In the genomic region with DNA sequence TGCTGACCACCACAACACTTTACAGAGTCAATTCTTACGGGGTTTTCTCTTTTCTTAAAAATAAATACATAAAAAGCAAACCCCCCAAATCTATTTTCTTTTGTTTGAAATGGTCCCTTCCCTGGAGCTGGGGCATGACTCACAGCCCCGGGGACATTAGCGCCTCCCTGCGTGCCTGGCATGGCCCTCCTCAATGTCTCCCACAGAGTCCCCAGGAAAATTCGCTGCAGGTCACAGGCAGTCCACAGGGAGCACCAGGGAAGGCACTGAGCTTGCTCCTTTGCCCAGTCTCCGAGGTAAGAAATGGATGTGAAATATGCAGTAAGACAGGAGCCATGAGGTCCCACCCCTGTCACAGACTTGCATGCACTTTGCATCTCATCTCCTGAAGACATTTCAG, we compare ENCODE assay signal across 19 cellular contexts.
DNase-seq lines count a peak whose midpoint lies in the region; ATAC-seq and TF ChIP-seq lines count a peak whose summit lies in the region.
"Had no signal": no experiment of that assay in that cellular context is flagged by ENCODE, and none has a peak within 500 bp of the region (broad histone marks: within the 10 kb centered on the region; RNA-seq: fewer than 3 reads in every experiment).

No MANE protein-coding gene starts in this region.

- no peak overlapping the region for H3K18ac ChIP-seq in mesendoderm (ENCODE audit: low read length)

- no peaks in the 10 kb centered on the region for H3K36me3 Mint-ChIP-seq in activated CD4-positive, alpha-beta memory T cell treated with anti-CD3 and anti-CD28 coated beads for 36 hours
- H3K36me3 Mint-ChIP-seq in activated CD4-positive, alpha-beta memory T cell treated with anti-CD3 and anti-CD28 coated beads, Interleukin-2, amount 10 ng/mL, durations not matched to agents 7 days and 5 days (ENCODE audit: low read depth), result no peaks in the 10 kb centered on the region
- H3K36me3 Mint-ChIP-seq in WTC11, result peaks cover 60% of the 10 kb centered on the region
- peaks cover 53% of the 10 kb centered on the region for H3K36me3 Mint-ChIP-seq in progenitor cell of endocrine pancreas (ENCODE audit: insufficient read depth)
- H3K36me3 Mint-ChIP-seq: CD14-positive monocyte had no signal

- H3K4me1 Mint-ChIP-seq in activated CD4-positive, alpha-beta memory T cell treated with anti-CD3 and anti-CD28 coated beads for 36 hours (ENCODE audit: low read depth), result no peaks in the 10 kb centered on the region
- no peaks in the 10 kb centered on the region for H3K4me1 Mint-ChIP-seq in activated CD4-positive, alpha-beta memory T cell treated with anti-CD3 and anti-CD28 coated beads, Interleukin-2, amount 10 ng/mL, durations not matched to agents 7 days and 5 days
- H3K4me1 Mint-ChIP-seq in WTC11 (peaks cover 6% of the 10 kb centered on the region), progenitor cell of endocrine pancreas (ENCODE audit: low read depth) (no peaks in the 10 kb centered on the region)
- H3K4me1 Mint-ChIP-seq: B cell, CD14-positive monocyte had no signal

- H3K27ac ChIP-seq in mesendoderm (ENCODE audit: low read depth, low read length), result no peak overlapping the region
- no peak overlapping the region for H3K27ac ChIP-seq in tibial artery
- H3K27ac ChIP-seq: 22Rv1, BLaER1 had no signal

- CTCF ChIA-PET in activated CD4-positive, alpha-beta memory T cell treated with anti-CD3 and anti-CD28 coated beads for 36 hours (lab: Charles Lee), result no interaction called here
- CTCF ChIA-PET in activated CD4-positive, alpha-beta memory T cell treated with anti-CD3 and anti-CD28 coated beads, Interleukin-2, amount 10 ng/mL, durations not matched to agents 7 days and 5 days (lab: Charles Lee), result no interaction called here
- CTCF ChIA-PET in WTC11 (lab: Charles Lee), result no interaction called here

- H4K5ac ChIP-seq in mesendoderm (ENCODE audit: low read length), result no peak overlapping the region

- no peaks in the 10 kb centered on the region for H3K27me3 Mint-ChIP-seq in activated CD4-positive, alpha-beta memory T cell treated with anti-CD3 and anti-CD28 coated beads for 36 hours
- H3K27me3 Mint-ChIP-seq in activated CD4-positive, alpha-beta memory T cell treated with anti-CD3 and anti-CD28 coated beads, Interleukin-2, amount 10 ng/mL, durations not matched to agents 7 days and 5 days, result no peaks in the 10 kb centered on the region
- no peaks in the 10 kb centered on the region for H3K27me3 Mint-ChIP-seq in WTC11 (ENCODE audit: low read depth)
- H3K27me3 Mint-ChIP-seq in progenitor cell of endocrine pancreas, result no peaks in the 10 kb centered on the region
- H3K27me3 Mint-ChIP-seq: B cell; CD4-positive, alpha-beta T cell had no signal

- H3K4me3 Mint-ChIP-seq in activated CD4-positive, alpha-beta memory T cell treated with anti-CD3 and anti-CD28 coated beads for 36 hours, result no peak overlapping the region
- H3K4me3 Mint-ChIP-seq in activated CD4-positive, alpha-beta memory T cell treated with anti-CD3 and anti-CD28 coated beads, Interleukin-2, amount 10 ng/mL, durations not matched to agents 7 days and 5 days, result no peak overlapping the region
- no peak overlapping the region for H3K4me3 Mint-ChIP-seq in WTC11
- no peak overlapping the region for H3K4me3 Mint-ChIP-seq in progenitor cell of endocrine pancreas (ENCODE audit: low read depth)
- H3K4me3 Mint-ChIP-seq: B cell; CD14-positive monocyte; CD4-positive, alpha-beta T cell had no signal

- no peak overlapping the region for H2BK5ac ChIP-seq in mesendoderm (ENCODE audit: low read length)

- peaks cover 2% of the 10 kb centered on the region for H3K36me3 ChIP-seq in mesendoderm (ENCODE audit: control insufficient read depth, insufficient read depth, low read length)
- H3K36me3 ChIP-seq in tibial artery, result no peaks in the 10 kb centered on the region
- H3K36me3 ChIP-seq: BLaER1, HAP-1 had no signal

- no peak overlapping the region for H3K9ac ChIP-seq in mesendoderm (ENCODE audit: low read length)
- H3K9ac ChIP-seq: BLaER1 had no signal

- H3K79me1 ChIP-seq in mesendoderm (ENCODE audit: low read length), result no peaks in the 10 kb centered on the region

- no peak for ATAC-seq in WTC11

- no peak overlapping the region for H3K56ac ChIP-seq in mesendoderm (ENCODE audit: low read length)

- H3K27me3 ChIP-seq in mesendoderm (ENCODE audit: insufficient read depth, low read length, poor library complexity) (no peaks in the 10 kb centered on the region), tibial artery (no peaks in the 10 kb centered on the region)
- H3K27me3 ChIP-seq: BLaER1 had no signal

- H2AK5ac ChIP-seq in mesendoderm (ENCODE audit: low read length), result no peak overlapping the region

- no peak overlapping the region for H3K4ac ChIP-seq in mesendoderm (ENCODE audit: low read depth, low read length)

- H3K27ac Mint-ChIP-seq in activated CD4-positive, alpha-beta memory T cell treated with anti-CD3 and anti-CD28 coated beads for 36 hours, result peak overlapping the region; percentile 23
- H3K27ac Mint-ChIP-seq in activated CD4-positive, alpha-beta memory T cell treated with anti-CD3 and anti-CD28 coated beads, Interleukin-2, amount 10 ng/mL, durations not matched to agents 7 days and 5 days, result no peak overlapping the region
- peak overlapping the region; percentile 23; the same call in 1 of the 2 replicates for H3K27ac Mint-ChIP-seq in WTC11
- H3K27ac Mint-ChIP-seq in progenitor cell of endocrine pancreas, result peak overlapping the region; percentile 59
- H3K27ac Mint-ChIP-seq: B cell; CD14-positive monocyte; CD4-positive, alpha-beta T cell had no signal

- intact Hi-C loops in activated CD4-positive, alpha-beta memory T cell treated with anti-CD3 and anti-CD28 coated beads for 36 hours (cut with micrococcal nuclease), result no loop called here
- intact Hi-C loops in tibial artery (cut with DNase I; ENCODE audit: low total_unique reads), result no loop called here

- POLR2A ChIA-PET in activated CD4-positive, alpha-beta memory T cell treated with anti-CD3 and anti-CD28 coated beads for 36 hours (lab: Charles Lee), result no interaction called here
- POLR2A ChIA-PET in activated CD4-positive, alpha-beta memory T cell treated with anti-CD3 and anti-CD28 coated beads, Interleukin-2, amount 10 ng/mL, durations not matched to agents 7 days and 5 days (lab: Charles Lee), result no interaction called here
- POLR2A ChIA-PET in WTC11 (lab: Charles Lee), result no interaction called here

- no peak overlapping the region for H3K23ac ChIP-seq in mesendoderm (ENCODE audit: low read length)

- no peaks in the 10 kb centered on the region for H3K9me3 Mint-ChIP-seq in activated CD4-positive, alpha-beta memory T cell treated with anti-CD3 and anti-CD28 coated beads for 36 hours
- no peaks in the 10 kb centered on the region for H3K9me3 Mint-ChIP-seq in activated CD4-positive, alpha-beta memory T cell treated with anti-CD3 and anti-CD28 coated beads, Interleukin-2, amount 10 ng/mL, durations not matched to agents 7 days and 5 days
- no peaks in the 10 kb centered on the region for H3K9me3 Mint-ChIP-seq in WTC11
- H3K9me3 Mint-ChIP-seq in progenitor cell of endocrine pancreas (ENCODE audit: low read depth), result no peaks in the 10 kb centered on the region
- H3K9me3 Mint-ChIP-seq: CD14-positive monocyte; CD4-positive, alpha-beta T cell had no signal

- no peaks in the 10 kb centered on the region for H3K79me2 ChIP-seq in mesendoderm (ENCODE audit: control insufficient read depth, insufficient read depth, low read length)

- no peak overlapping the region for H3K4me2 ChIP-seq in mesendoderm (ENCODE audit: low read length)
- H3K4me2 ChIP-seq: BLaER1 had no signal

- H3K9me3 ChIP-seq in tibial artery, result no peaks in the 10 kb centered on the region
- H3K9me3 ChIP-seq: BLaER1, Caco-2, HAP-1 had no signal

- H2BK120ac ChIP-seq in mesendoderm (ENCODE audit: low read depth, low read length), result no peak overlapping the region

- H3K4me1 ChIP-seq in mesendoderm (ENCODE audit: control insufficient read depth, low read depth, low read length) (no peaks in the 10 kb centered on the region), tibial artery (no peaks in the 10 kb centered on the region)
- H3K4me1 ChIP-seq: BLaER1, HAP-1 had no signal

- no CpG with 5 or more reads among the region's 6 CpGs for WGBS in mesendoderm (ENCODE audit: extremely low coverage, insufficient coverage, low lambda C conversion rate)

- no peak overlapping the region for H2BK15ac ChIP-seq in mesendoderm (replicated peaks; ENCODE audit: low read depth)

- H3K4me3 ChIP-seq in mesendoderm (ENCODE audit: low read length) (no peak overlapping the region), tibial artery (no peak overlapping the region)
- H3K4me3 ChIP-seq: BLaER1, HAP-1 had no signal

- H4K8ac ChIP-seq in mesendoderm (ENCODE audit: low read depth, low read length), result no peak overlapping the region

- TF ChIP-seq CTCF in WTC11 (IDR thresholded peaks at IDR 0.05) (no peak), progenitor cell of endocrine pancreas (IDR thresholded peaks at IDR 0.05; ENCODE audit: unreplicated experiment) (no peak), tibial artery (IDR thresholded peaks at IDR 0.05) (no peak)

- DNase-seq in activated CD4-positive, alpha-beta memory T cell treated with anti-CD3 and anti-CD28 coated beads for 36 hours, result no peak
- no peak for DNase-seq in activated CD4-positive, alpha-beta memory T cell treated with anti-CD3 and anti-CD28 coated beads, Interleukin-2, amount 10 ng/mL, durations not matched to agents 7 days and 5 days
- DNase-seq in WTC11 (ENCODE audit: low spot score) (no peak), mesendoderm (peak; percentile 50), progenitor cell of endocrine pancreas (ENCODE audit: low spot score, unreplicated experiment) (no peak), C1 segment of cervical spinal cord (lab: John Stamatoyannopoulos, UW) (no peak), tibial artery (no peak), DMS153 (lab: John Stamatoyannopoulos, UW) (no peak)
- DNase-seq: Caco-2; CD4-positive, alpha-beta T cell; DMS 273 treated with DMSO at 0.1 percent for 48 hours; DMS53; DMS79 treated with DMSO at 0.1 percent for 48 hours; GOT3 had no signal

TF ChIP-seq in WTC11, 78 proteins besides CTCF, POLR2A, EP300 and RAD21 (continues in another document):
- TF ChIP-seq ZSCAN18 (CRISPR knock-in tag; IDR thresholded peaks at IDR 0.05), result no peak
